ENCODE assay signal across 1 cellular context in the genomic region with DNA sequence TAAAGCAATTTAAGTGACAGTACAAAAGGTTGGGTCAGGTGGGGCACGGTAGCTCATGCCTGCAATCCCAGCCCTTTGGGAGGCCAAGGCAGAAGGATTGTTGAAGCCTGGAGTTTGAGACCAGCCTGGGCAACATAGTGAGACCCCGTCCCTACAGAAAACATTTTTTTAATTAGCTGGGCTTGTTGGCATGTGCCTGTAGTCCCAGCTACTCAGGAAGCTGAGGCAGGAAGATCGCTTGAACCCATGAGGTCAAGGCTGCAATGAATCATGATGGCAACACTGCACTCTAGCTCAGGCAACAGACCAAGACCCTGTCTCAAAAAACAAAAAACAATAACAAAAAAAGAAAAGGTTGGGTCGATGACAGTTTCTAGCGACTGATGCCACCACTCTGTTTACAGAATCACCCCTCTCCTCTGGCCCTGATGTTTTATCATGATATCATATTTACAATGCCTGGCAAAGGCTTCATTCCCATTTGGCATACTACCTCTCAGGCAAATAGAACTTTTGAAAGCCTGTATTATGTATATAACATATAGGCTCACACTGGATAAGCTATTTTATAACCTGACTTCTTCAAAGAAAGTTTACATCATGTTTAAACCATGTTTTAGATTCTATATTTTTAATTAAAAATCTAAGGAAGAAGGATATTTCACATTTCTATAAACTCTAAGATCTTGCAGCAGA.
A peak's percentile ranks its signal among the peaks of the same experiment; 100 is the strongest.
TF ChIP-seq lines count a peak whose summit lies in the region.

No MANE protein-coding gene starts in this region.

TF ChIP-seq in HepG2, 621 proteins besides CTCF, POLR2A, EP300 and RAD21 (continued from another document and continues in another):
- TF ChIP-seq, protein P1, sequence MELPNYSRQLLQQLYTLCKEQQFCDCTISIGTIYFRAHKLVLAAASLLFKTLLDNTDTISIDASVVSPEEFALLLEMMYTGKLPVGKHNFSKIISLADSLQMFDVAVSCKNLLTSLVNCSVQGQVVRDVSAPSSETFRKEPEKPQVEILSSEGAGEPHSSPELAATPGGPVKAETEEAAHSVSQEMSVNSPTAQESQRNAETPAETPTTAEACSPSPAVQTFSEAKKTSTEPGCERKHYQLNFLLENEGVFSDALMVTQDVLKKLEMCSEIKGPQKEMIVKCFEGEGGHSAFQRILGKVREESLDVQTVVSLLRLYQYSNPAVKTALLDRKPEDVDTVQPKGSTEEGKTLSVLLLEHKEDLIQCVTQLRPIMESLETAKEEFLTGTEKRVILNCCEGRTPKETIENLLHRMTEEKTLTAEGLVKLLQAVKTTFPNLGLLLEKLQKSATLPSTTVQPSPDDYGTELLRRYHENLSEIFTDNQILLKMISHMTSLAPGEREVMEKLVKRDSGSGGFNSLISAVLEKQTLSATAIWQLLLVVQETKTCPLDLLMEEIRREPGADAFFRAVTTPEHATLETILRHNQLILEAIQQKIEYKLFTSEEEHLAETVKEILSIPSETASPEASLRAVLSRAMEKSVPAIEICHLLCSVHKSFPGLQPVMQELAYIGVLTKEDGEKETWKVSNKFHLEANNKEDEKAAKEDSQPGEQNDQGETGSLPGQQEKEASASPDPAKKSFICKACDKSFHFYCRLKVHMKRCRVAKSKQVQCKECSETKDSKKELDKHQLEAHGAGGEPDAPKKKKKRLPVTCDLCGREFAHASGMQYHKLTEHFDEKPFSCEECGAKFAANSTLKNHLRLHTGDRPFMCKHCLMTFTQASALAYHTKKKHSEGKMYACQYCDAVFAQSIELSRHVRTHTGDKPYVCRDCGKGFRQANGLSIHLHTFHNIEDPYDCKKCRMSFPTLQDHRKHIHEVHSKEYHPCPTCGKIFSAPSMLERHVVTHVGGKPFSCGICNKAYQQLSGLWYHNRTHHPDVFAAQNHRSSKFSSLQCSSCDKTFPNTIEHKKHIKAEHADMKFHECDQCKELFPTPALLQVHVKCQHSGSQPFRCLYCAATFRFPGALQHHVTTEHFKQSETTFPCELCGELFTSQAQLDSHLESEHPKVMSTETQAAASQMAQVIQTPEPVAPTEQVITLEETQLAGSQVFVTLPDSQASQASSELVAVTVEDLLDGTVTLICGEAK (IDR thresholded peaks at IDR 0.05): no peak
- TF ChIP-seq, protein P1 (CRISPR knock-in tag; IDR thresholded peaks at IDR 0.05): no peak
- no peak for TF ChIP-seq SOX13 (IDR thresholded peaks at IDR 0.05)
- TF ChIP-seq SOX13 (CRISPR knock-in tag; conservative IDR thresholded peaks at IDR 0.05 in 1 of 2, IDR thresholded peaks at IDR 0.05 in 1 of 2): peak in 1 of 2 experiments; percentile 54; a peak in 1 of 4 replicates
- TF ChIP-seq ZNF552 (CRISPR knock-in tag; IDR thresholded peaks at IDR 0.05; ENCODE audit: borderline replicate concordance): no peak
- TF ChIP-seq ELF3 (CRISPR knock-in tag; IDR thresholded peaks at IDR 0.05): peak; percentile 29
- TF ChIP-seq FOXJ3 (CRISPR knock-in tag; IDR thresholded peaks at IDR 0.05; ENCODE audit: borderline replicate concordance): no peak
- 0 out of 2 replicates have a peak, but pooled peaks have one; percentile 8 for TF ChIP-seq KDM1A (CRISPR knock-in tag; IDR thresholded peaks at IDR 0.05)
- TF ChIP-seq CAMTA2 (CRISPR knock-in tag; IDR thresholded peaks at IDR 0.05; ENCODE audit: borderline replicate concordance): no peak
- no peak for TF ChIP-seq CHD2 (IDR thresholded peaks at IDR 0.05; ENCODE audit: low read depth, low read length)
- TF ChIP-seq, protein P2, sequence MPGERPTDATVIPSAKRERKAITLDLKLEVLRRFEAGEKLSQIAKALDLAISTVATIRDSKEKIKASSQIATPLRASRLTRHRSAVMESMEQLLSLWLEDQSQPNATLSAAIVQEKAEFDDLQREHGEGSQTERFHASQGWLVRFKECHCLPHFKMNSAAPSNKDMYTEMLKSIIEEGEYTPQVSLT (CRISPR knock-in tag; IDR thresholded peaks at IDR 0.05; ENCODE audit: borderline replicate concordance, low read depth): no peak
- TF ChIP-seq, protein P3, sequence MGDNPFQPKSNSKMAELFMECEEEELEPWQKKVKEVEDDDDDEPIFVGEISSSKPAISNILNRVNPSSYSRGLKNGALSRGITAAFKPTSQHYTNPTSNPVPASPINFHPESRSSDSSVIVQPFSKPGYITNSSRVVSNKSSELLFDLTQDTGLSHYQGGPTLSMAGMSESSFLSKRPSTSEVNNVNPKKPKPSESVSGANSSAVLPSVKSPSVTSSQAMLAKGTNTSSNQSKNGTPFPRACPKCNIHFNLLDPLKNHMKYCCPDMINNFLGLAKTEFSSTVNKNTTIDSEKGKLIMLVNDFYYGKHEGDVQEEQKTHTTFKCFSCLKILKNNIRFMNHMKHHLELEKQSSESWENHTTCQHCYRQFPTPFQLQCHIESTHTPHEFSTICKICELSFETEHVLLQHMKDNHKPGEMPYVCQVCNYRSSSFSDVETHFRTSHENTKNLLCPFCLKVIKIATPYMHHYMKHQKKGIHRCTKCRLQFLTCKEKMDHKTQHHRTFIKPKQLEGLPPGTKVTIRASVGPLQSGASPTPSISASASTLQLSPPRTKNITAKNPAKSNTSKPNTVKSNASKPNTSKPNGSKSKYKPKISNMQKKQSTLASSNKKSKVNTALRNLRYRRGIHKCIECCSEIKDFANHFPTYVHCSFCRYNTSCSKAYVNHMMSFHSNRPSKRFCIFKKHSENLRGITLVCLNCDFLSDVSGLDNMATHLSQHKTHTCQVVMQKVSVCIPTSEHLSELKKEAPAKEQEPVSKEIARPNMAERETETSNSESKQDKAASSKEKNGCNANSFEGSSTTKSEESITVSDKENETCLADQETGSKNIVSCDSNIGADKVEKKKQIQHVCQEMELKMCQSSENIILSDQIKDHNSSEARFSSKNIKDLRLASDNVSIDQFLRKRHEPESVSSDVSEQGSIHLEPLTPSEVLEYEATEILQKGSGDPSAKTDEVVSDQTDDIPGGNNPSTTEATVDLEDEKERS (CRISPR knock-in tag; IDR thresholded peaks at IDR 0.05): 0 out of 2 replicates have a peak, but pooled peaks have one; percentile 50
- TF ChIP-seq, protein P4, sequence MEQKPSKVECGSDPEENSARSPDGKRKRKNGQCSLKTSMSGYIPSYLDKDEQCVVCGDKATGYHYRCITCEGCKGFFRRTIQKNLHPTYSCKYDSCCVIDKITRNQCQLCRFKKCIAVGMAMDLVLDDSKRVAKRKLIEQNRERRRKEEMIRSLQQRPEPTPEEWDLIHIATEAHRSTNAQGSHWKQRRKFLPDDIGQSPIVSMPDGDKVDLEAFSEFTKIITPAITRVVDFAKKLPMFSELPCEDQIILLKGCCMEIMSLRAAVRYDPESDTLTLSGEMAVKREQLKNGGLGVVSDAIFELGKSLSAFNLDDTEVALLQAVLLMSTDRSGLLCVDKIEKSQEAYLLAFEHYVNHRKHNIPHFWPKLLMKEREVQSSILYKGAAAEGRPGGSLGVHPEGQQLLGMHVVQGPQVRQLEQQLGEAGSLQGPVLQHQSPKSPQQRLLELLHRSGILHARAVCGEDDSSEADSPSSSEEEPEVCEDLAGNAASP (CRISPR knock-in tag; IDR thresholded peaks at IDR 0.05; ENCODE audit: borderline replicate concordance): 0 out of 2 replicates have a peak, but pooled peaks have one; percentile 38
- peak; percentile 17; the same call in 1 of the 2 replicates for TF ChIP-seq FOXK1 (CRISPR knock-in tag; IDR thresholded peaks at IDR 0.05; ENCODE audit: borderline replicate concordance, low read depth)
- TF ChIP-seq, protein P5, sequence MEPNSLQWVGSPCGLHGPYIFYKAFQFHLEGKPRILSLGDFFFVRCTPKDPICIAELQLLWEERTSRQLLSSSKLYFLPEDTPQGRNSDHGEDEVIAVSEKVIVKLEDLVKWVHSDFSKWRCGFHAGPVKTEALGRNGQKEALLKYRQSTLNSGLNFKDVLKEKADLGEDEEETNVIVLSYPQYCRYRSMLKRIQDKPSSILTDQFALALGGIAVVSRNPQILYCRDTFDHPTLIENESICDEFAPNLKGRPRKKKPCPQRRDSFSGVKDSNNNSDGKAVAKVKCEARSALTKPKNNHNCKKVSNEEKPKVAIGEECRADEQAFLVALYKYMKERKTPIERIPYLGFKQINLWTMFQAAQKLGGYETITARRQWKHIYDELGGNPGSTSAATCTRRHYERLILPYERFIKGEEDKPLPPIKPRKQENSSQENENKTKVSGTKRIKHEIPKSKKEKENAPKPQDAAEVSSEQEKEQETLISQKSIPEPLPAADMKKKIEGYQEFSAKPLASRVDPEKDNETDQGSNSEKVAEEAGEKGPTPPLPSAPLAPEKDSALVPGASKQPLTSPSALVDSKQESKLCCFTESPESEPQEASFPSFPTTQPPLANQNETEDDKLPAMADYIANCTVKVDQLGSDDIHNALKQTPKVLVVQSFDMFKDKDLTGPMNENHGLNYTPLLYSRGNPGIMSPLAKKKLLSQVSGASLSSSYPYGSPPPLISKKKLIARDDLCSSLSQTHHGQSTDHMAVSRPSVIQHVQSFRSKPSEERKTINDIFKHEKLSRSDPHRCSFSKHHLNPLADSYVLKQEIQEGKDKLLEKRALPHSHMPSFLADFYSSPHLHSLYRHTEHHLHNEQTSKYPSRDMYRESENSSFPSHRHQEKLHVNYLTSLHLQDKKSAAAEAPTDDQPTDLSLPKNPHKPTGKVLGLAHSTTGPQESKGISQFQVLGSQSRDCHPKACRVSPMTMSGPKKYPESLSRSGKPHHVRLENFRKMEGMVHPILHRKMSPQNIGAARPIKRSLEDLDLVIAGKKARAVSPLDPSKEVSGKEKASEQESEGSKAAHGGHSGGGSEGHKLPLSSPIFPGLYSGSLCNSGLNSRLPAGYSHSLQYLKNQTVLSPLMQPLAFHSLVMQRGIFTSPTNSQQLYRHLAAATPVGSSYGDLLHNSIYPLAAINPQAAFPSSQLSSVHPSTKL (CRISPR knock-in tag; IDR thresholded peaks at IDR 0.05): peak; percentile 38; the same call in 1 of the 2 replicates
- no peak for TF ChIP-seq ZNF101 (CRISPR knock-in tag; IDR thresholded peaks at IDR 0.05; ENCODE audit: borderline replicate concordance, low read depth)
- TF ChIP-seq YEATS2 (CRISPR knock-in tag; IDR thresholded peaks at IDR 0.05; ENCODE audit: borderline replicate concordance): no peak
- TF ChIP-seq KMT2B (CRISPR knock-in tag; IDR thresholded peaks at IDR 0.05): no peak
- no peak for TF ChIP-seq ISL2 (CRISPR knock-in tag; IDR thresholded peaks at IDR 0.05)
- TF ChIP-seq NR1H2 (CRISPR knock-in tag; IDR thresholded peaks at IDR 0.05; ENCODE audit: borderline replicate concordance, low read depth): no peak
- TF ChIP-seq KAT7 (CRISPR knock-in tag; IDR thresholded peaks at IDR 0.05; ENCODE audit: borderline replicate concordance): no peak
- peak; percentile 21; the same call in 1 of the 2 replicates for TF ChIP-seq RXRA (CRISPR knock-in tag; IDR thresholded peaks at IDR 0.05)
- peak; percentile 61; the same call in 1 of the 2 replicates for TF ChIP-seq ZBTB7A (CRISPR knock-in tag; IDR thresholded peaks at IDR 0.05)
- no peak for TF ChIP-seq ZNF207 (IDR thresholded peaks at IDR 0.05; ENCODE audit: borderline replicate concordance)
- TF ChIP-seq ZFP37 (CRISPR knock-in tag; IDR thresholded peaks at IDR 0.05; ENCODE audit: borderline replicate concordance): no peak
- no peak for TF ChIP-seq PLRG1 (conservative IDR thresholded peaks at IDR 0.05)
- TF ChIP-seq NR3C1 (CRISPR knock-in tag; IDR thresholded peaks at IDR 0.05): no peak
- TF ChIP-seq ZNF234 (CRISPR knock-in tag; conservative IDR thresholded peaks at IDR 0.05): no peak
- TF ChIP-seq ZSCAN20 (CRISPR knock-in tag; IDR thresholded peaks at IDR 0.05; ENCODE audit: borderline replicate concordance): no peak
- TF ChIP-seq, protein P6, sequence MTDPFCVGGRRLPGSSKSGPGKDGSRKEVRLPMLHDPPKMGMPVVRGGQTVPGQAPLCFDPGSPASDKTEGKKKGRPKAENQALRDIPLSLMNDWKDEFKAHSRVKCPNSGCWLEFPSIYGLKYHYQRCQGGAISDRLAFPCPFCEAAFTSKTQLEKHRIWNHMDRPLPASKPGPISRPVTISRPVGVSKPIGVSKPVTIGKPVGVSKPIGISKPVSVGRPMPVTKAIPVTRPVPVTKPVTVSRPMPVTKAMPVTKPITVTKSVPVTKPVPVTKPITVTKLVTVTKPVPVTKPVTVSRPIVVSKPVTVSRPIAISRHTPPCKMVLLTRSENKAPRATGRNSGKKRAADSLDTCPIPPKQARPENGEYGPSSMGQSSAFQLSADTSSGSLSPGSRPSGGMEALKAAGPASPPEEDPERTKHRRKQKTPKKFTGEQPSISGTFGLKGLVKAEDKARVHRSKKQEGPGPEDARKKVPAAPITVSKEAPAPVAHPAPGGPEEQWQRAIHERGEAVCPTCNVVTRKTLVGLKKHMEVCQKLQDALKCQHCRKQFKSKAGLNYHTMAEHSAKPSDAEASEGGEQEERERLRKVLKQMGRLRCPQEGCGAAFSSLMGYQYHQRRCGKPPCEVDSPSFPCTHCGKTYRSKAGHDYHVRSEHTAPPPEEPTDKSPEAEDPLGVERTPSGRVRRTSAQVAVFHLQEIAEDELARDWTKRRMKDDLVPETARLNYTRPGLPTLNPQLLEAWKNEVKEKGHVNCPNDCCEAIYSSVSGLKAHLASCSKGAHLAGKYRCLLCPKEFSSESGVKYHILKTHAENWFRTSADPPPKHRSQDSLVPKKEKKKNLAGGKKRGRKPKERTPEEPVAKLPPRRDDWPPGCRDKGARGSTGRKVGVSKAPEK (CRISPR knock-in tag; IDR thresholded peaks at IDR 0.05; ENCODE audit: borderline replicate concordance): no peak
- no peak for TF ChIP-seq ZNF557 (CRISPR knock-in tag; IDR thresholded peaks at IDR 0.05)
- no peak; the same call in 1 of the 2 replicates for TF ChIP-seq ZNF792 (CRISPR knock-in tag; IDR thresholded peaks at IDR 0.05)
- no peak for TF ChIP-seq NFYC (CRISPR knock-in tag; IDR thresholded peaks at IDR 0.05)
